ENCODE assay signal across 8 cellular contexts in the genomic region with DNA sequence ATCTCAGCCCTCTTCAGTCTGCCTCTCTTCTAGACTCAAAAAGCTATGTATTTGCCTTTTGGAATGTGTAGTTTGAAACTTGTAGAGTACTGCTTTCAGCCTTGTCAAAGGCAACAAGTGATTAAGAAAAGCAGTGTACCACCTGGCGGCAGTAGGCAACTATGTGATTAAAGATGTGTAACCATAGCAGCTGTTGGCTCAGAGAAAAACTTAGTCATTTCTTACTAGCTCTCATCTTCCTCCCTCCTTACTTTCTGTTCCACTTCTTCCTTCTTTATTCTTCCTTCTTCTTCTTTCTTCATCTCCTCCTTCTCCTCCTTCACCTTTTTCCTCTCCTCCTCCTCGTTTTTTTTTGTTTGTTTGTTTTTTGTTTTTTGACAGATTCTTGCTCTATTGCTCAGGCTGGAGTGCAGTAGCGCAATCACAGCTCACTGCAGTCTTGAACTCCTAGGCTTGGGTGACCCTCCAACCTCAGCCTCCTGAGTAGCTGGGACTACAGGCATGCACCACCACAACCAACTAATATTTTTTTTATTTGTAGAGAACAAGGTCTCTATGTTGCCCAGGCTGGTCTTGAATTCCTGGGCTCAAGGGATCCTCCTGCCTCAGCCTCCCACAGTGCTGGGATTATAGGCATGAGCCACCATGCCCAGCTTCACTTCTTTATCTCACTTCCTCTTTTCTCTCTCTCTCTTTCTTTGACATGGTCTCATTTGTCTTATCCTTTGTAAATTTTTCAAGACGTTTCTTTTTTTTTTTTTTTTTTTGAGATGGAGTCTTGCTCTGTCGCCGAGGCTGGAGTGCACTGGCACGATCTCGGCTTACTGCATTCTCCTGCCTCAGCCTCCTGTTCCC. TPM values are rescaled to one million over a fixed set of nuclear protein-coding genes. Genes with fewer than 3 reads are reported as not detected.
A peak's percentile ranks its signal among the peaks of the same experiment; 100 is the strongest.
DNase-seq lines count a peak whose midpoint lies in the region; ATAC-seq and TF ChIP-seq lines count a peak whose summit lies in the region.

No MANE protein-coding gene starts in this region.

- ATAC-seq in Right ventricle myocardium inferior = peak; percentile 54
- ATAC-seq in HG02588 (IDR thresholded peaks at IDR 0.05; ENCODE audit: unreplicated experiment) = peak; percentile 97

- no peak for TF ChIP-seq POLR2A in testis (IDR thresholded peaks at IDR 0.05)

- DNase-seq in Right ventricle myocardium inferior (ENCODE audit: missing footprints) = no peak
- DNase-seq in cardiac septum (ENCODE audit: low spot score) = no peak
- peak; percentile 95 for DNase-seq in MV-4-11 (lab: John Stamatoyannopoulos, UW)
- peak; percentile 37 for DNase-seq in astrocyte of the spinal cord (ENCODE audit: low read depth, low spot score)
- DNase-seq in retinal pigment epithelial cell (ENCODE audit: low read depth) = peak; percentile 51
- no peak for DNase-seq in medulla oblongata (ENCODE audit: extremely low spot score)
- DNase-seq in testis = no peak

- H3K9me3 ChIP-seq in testis = no peaks in the 10 kb centered on the region

- H3K36me3 ChIP-seq in testis (ENCODE audit: low read depth, missing control alignments) = no peaks in the 10 kb centered on the region

- peak; percentile 23 for TF ChIP-seq CTCF in astrocyte of the spinal cord (IDR thresholded peaks at IDR 0.05; ENCODE audit: low read depth, low read length)
- TF ChIP-seq CTCF in retinal pigment epithelial cell (conservative IDR thresholded peaks at IDR 0.05; ENCODE audit: low read depth, low read length) = peak; percentile 40
- TF ChIP-seq CTCF in testis (IDR thresholded peaks at IDR 0.05) = no peak

- 89 to 90% methylated on average over 8 of the region's 8 CpGs for WGBS in testis, 2 donors

- intact Hi-C loops in Right ventricle myocardium inferior (cut with DNase I) = no loop called here
- intact Hi-C loops in cardiac septum (cut with DNase I) = no loop called here
- intact Hi-C loops in testis (cut with DNase I; ENCODE audit: low total_unique reads) = no loop called here

- H3K27ac ChIP-seq in testis = no peak overlapping the region

- H3K4me3 ChIP-seq in astrocyte of the spinal cord (ENCODE audit: low read depth, low read length) = no peak overlapping the region
- H3K4me3 ChIP-seq in retinal pigment epithelial cell (ENCODE audit: low read length) = no peak overlapping the region
- H3K4me3 ChIP-seq in testis = no peak overlapping the region

- H3K4me1 ChIP-seq in testis = no peaks in the 10 kb centered on the region

- in situ Hi-C loops in astrocyte of the spinal cord (cut with HindIII; ENCODE audit: low sequenced_read_pairs) = no loop called here

- H3K27me3 ChIP-seq in testis = no peaks in the 10 kb centered on the region

RNA-seq across cellular contexts. Expression of gene ABHD18, which starts 32.6 kb away (rescaled TPM):
- 11.5 TPM for total RNA-seq in Right ventricle myocardium inferior
- 35.1 TPM for total RNA-seq in cardiac septum
- total RNA-seq in testis = 1 to 10 TPM; 8.6 to 9.0 TPM
- 5.1 TPM for polyA plus RNA-seq in testis (ENCODE audit: insufficient read depth, low read depth, low replicate concordance)

RNA-seq across cellular contexts. Expression of gene MFSD8, which starts 32.8 kb away (rescaled TPM):
- 6.1 TPM for total RNA-seq in Right ventricle myocardium inferior
- total RNA-seq in cardiac septum = 10.9 TPM
- total RNA-seq in testis = 10 to 100 TPM; 24.3 to 27.2 TPM
- 13.6 TPM for polyA plus RNA-seq in testis (ENCODE audit: insufficient read depth, low read depth, low replicate concordance)

Comparison
In these comparisons a context has a peak if more than half of its experiments do, and no peak if none do; other contexts are left out.
1. DNase-seq: peak in MV-4-11 (single experiment), astrocyte of the spinal cord (single experiment) and retinal pigment epithelial cell (single experiment); none in Right ventricle myocardium inferior (single experiment), cardiac septum (single experiment), medulla oblongata (single experiment) and testis (single experiment).
2. CTCF ChIP-seq: peak in astrocyte of the spinal cord (single experiment) and retinal pigment epithelial cell (single experiment); none in testis (0 of 3).